21 cellular contexts compared by ENCODE assay signal in the genomic region with DNA sequence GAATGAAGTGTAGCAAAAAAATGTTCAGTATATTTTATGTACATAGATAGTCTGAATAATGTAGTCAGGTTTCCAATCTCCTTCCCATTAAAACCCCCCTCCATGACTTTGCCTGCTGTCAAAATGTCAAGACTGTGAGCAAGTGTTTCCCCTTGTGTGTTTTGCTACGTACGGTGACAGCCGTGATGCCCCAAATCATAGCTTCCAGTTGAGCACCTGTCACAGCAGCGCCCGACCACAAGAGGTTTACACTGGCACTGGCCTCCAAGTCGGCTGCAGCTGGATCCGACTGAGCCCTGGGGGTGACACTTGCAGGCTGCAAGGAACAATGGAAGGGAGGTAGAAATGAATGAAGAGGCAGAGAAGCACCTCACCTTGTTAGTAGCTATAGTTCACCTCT.
DNase-seq lines count a peak whose midpoint lies in the region; ATAC-seq lines count a peak whose summit lies in the region.
"Had no signal": no experiment of that assay in that cellular context is flagged by ENCODE, and none has a peak within 500 bp of the region (broad histone marks: within the 10 kb centered on the region; RNA-seq: fewer than 3 reads in every experiment).

No MANE protein-coding gene starts in this region.

- peaks cover 12% of the 10 kb centered on the region for H3K4me1 ChIP-seq in SJCRH30
- H3K4me1 ChIP-seq: heart left ventricle had no signal

- H3K4me3 ChIP-seq in SJCRH30: no peak overlapping the region
- H3K4me3 ChIP-seq: cardiac muscle cell, heart left ventricle, PC-9, smooth muscle cell had no signal

- no peaks in the 10 kb centered on the region for H3K27me3 ChIP-seq in SJCRH30
- H3K27me3 ChIP-seq: cardiac muscle cell, heart left ventricle had no signal

- H3K27ac ChIP-seq in SJCRH30: no peak overlapping the region
- H3K27ac ChIP-seq: C4-2B, cardiac muscle cell, heart left ventricle, PC-9 had no signal

- H3K36me3 ChIP-seq in SJCRH30: no peaks in the 10 kb centered on the region
- H3K36me3 ChIP-seq: cardiac muscle cell, heart left ventricle had no signal

- H3K9me3 ChIP-seq in SJCRH30 (replicated peaks): no peaks in the 10 kb centered on the region
- H3K9me3 ChIP-seq: heart left ventricle had no signal

- ATAC-seq in GM18861 (IDR thresholded peaks at IDR 0.05; ENCODE audit: unreplicated experiment) (no peak), GM21786 (IDR thresholded peaks at IDR 0.05; ENCODE audit: unreplicated experiment) (no peak), HG03469 (IDR thresholded peaks at IDR 0.05; ENCODE audit: unreplicated experiment) (no peak)
- ATAC-seq: heart left ventricle; left cardiac atrium; stimulated activated memory B cell treated with anti-CD40 and anti-IgM and Interleukin-4, amounts not matched to agents 10 μg/mL and 1 μg/mL and 100 μg/mL, for 72 hours had no signal

- DNase-seq in DMS53 treated with DMSO at 0.1 percent for 48 hours (lab: John Stamatoyannopoulos, UW; ENCODE audit: unreplicated experiment): peak; percentile 47
- DNase-seq in NCI-H1105 treated with DMSO at 0.1 percent for 48 hours (lab: John Stamatoyannopoulos, UW): peak; percentile 78
- peak; percentile 78 for DNase-seq in NCI-H345 (lab: John Stamatoyannopoulos, UW)
- peak; percentile 62 to 77 for DNase-seq in SJCRH30
- DNase-seq in iPS-NIHi7 (ENCODE audit: extremely low spot score): no peak
- DNase-seq: activated naive CD4-positive, alpha-beta T cell treated with anti-CD3 and anti-CD28 coated beads, Interleukin-2, amount 50 U/mL, for 16 hours; activated T-cell treated with anti-CD3 and anti-CD28 coated beads, Interleukin-2, amount 50 U/mL, for 48 hours; anterior cingulate cortex; DMS 273 treated with DMSO at 0.1 percent for 48 hours; heart left ventricle; left cardiac atrium; NCI-H146; nucleus accumbens; PC-9 had no signal
